ENCODE assay signal across 26 cellular contexts in the genomic region with DNA sequence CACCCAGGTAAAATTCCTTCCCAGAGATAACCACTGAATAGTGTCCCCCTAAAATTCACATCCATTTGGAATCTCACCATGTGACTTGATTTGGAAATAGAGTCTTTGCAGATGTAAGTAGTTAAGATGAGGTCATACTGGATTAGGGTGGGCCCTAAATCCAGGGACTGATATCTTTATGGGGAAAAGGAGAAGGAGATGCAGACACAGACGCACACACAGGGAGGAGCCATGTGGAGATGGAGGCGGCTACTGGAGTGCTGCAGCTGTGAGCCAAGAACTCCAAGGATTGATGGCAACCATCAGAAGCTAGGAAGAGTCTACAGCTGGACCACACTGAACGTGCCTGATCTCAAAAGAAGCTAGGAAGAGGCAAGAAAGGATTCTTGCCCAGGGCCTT.
"Had no signal": no experiment of that assay in that cellular context is flagged by ENCODE, and none has a peak within 500 bp of the region (broad histone marks: within the 10 kb centered on the region; RNA-seq: fewer than 3 reads in every experiment).

No MANE protein-coding gene starts in this region.

- H3K4me3 Mint-ChIP-seq: immature natural killer cell; naive thymus-derived CD4-positive, alpha-beta T cell; neural crest cell; stimulated activated memory B cell treated with anti-CD40 and anti-IgM and Interleukin-4, amounts not matched to agents 10 μg/mL and 1 μg/mL and 100 μg/mL, for 72 hours had no signal

- H3K9me3 Mint-ChIP-seq: immature natural killer cell; neural crest cell; stimulated activated memory B cell treated with anti-CD40 and anti-IgM and Interleukin-4, amounts not matched to agents 10 μg/mL and 1 μg/mL and 100 μg/mL, for 72 hours had no signal

- H3K9me3 ChIP-seq: left ventricle myocardium inferior, lower lobe of right lung, neutrophil, pancreas, thoracic aorta, tibial nerve, upper lobe of left lung had no signal

- H3K27me3 Mint-ChIP-seq: progenitor cell of endocrine pancreas; stimulated activated memory B cell treated with anti-CD40 and anti-IgM and Interleukin-4, amounts not matched to agents 10 μg/mL and 1 μg/mL and 100 μg/mL, for 72 hours had no signal

- ATAC-seq: esophagus mucosa; left colon; lower lobe of right lung; naive thymus-derived CD4-positive, alpha-beta T cell; pancreas; sciatic nerve; stimulated activated memory B cell treated with anti-CD40 and anti-IgM and Interleukin-4, amounts not matched to agents 10 μg/mL and 1 μg/mL and 100 μg/mL, for 72 hours; stimulated activated naive CD8-positive, alpha-beta T cell treated with anti-CD3 and anti-CD28 coated beads, Interleukin-15, Interleukin-2, amounts not matched to agents 100 U/mL and 50 U/mL, for 24 hours had no signal

- H3K4me3 ChIP-seq: dorsolateral prefrontal cortex, left ventricle myocardium inferior, lower lobe of right lung, pancreas, thoracic aorta, tibial nerve, upper lobe of left lung had no signal

- H3K4me1 ChIP-seq: left ventricle myocardium inferior, lower lobe of right lung, pancreas, tibial nerve, upper lobe of left lung had no signal

- H3K27ac ChIP-seq: dorsolateral prefrontal cortex, epithelial cell of prostate, left ventricle myocardium inferior, lower lobe of right lung, neutrophil, pancreas, thoracic aorta, tibial nerve, upper lobe of left lung had no signal

- H3K27ac Mint-ChIP-seq: immature natural killer cell; naive thymus-derived CD4-positive, alpha-beta T cell; progenitor cell of endocrine pancreas; stimulated activated memory B cell treated with anti-CD40 and anti-IgM and Interleukin-4, amounts not matched to agents 10 μg/mL and 1 μg/mL and 100 μg/mL, for 72 hours had no signal

- H3K27me3 ChIP-seq: dorsolateral prefrontal cortex, neutrophil, pancreas, tibial nerve, upper lobe of left lung had no signal

- H3K4me1 Mint-ChIP-seq: immature natural killer cell; naive thymus-derived CD4-positive, alpha-beta T cell; stimulated activated memory B cell treated with anti-CD40 and anti-IgM and Interleukin-4, amounts not matched to agents 10 μg/mL and 1 μg/mL and 100 μg/mL, for 72 hours had no signal

- H3K36me3 Mint-ChIP-seq: immature natural killer cell; naive thymus-derived CD4-positive, alpha-beta T cell; stimulated activated memory B cell treated with anti-CD40 and anti-IgM and Interleukin-4, amounts not matched to agents 10 μg/mL and 1 μg/mL and 100 μg/mL, for 72 hours had no signal

- H3K36me3 ChIP-seq: left ventricle myocardium inferior, lower lobe of right lung, neutrophil, pancreas, thoracic aorta, tibial nerve, upper lobe of left lung had no signal

- DNase-seq: central memory CD4-positive, alpha-beta T cell; dorsolateral prefrontal cortex; effector CD4-positive, alpha-beta T cell; hypothalamus; immature natural killer cell; islet precursor cell; kidney glomerular epithelial cell; left colon; left ventricle myocardium inferior; lower lobe of right lung; midbrain; naive thymus-derived CD4-positive, alpha-beta T cell; pancreas; stimulated activated CD4-positive, alpha-beta T cell treated with anti-CD3 and anti-CD28 coated beads, Interleukin-2, amount 100 ng/mL, for 24 hours; stimulated activated CD4-positive, alpha-beta T cell treated with anti-CD3 and anti-CD28 coated beads, Interleukin-4, amount 100 ng/mL, for 4 hours; stimulated activated naive CD8-positive, alpha-beta T cell treated with anti-CD3 and anti-CD28 coated beads, Interleukin-15, Interleukin-2, amounts not matched to agents 100 U/mL and 50 U/mL, for 24 hours; upper lobe of left lung had no signal
